8 cellular contexts compared by ENCODE assay signal in genomic region chr11:33970984-33971466, GRCh38.
DNase-seq lines count a peak whose midpoint lies in the region; ATAC-seq and TF ChIP-seq lines count a peak whose summit lies in the region.

No MANE protein-coding gene starts in this region.

- peak; percentile 80 to 84 for TF ChIP-seq CTCF in brain (conservative IDR thresholded peaks at IDR 0.05)

- no peak overlapping the region for H3K4me3 Mint-ChIP-seq in activated T-cell treated with anti-CD3 and anti-CD28 coated beads, Interleukin-2, amount 50 U/mL, for 72 hours
- H3K4me3 Mint-ChIP-seq in brain: no peak overlapping the region
- H3K4me3 Mint-ChIP-seq in stimulated activated naive B cell treated with anti-CD40 and anti-IgM and Interleukin-4, amounts not matched to agents 10 μg/mL and 1 μg/mL and 100 μg/mL, for 72 hours: no peak overlapping the region

- no peaks in the 10 kb centered on the region for H3K4me1 Mint-ChIP-seq in activated T-cell treated with anti-CD3 and anti-CD28 coated beads, Interleukin-2, amount 50 U/mL, for 72 hours (ENCODE audit: low read depth)
- peaks cover 6% of the 10 kb centered on the region for H3K4me1 Mint-ChIP-seq in brain
- peaks cover 6 to 12% of the 10 kb centered on the region in 2 donors for H3K4me1 Mint-ChIP-seq in stimulated activated naive B cell treated with anti-CD40 and anti-IgM and Interleukin-4, amounts not matched to agents 10 μg/mL and 1 μg/mL and 100 μg/mL, for 72 hours

- peak in 1 of 2 donors; percentile 35 for ATAC-seq in activated T-cell treated with anti-CD3 and anti-CD28 coated beads, Interleukin-2, amount 50 U/mL, for 72 hours (replicated peaks in 1 of 2)
- peak; percentile 65 for ATAC-seq in HG03432 (IDR thresholded peaks at IDR 0.05; ENCODE audit: unreplicated experiment)
- peak; percentile 88 to 92 for ATAC-seq in stimulated activated naive B cell treated with anti-CD40 and anti-IgM and Interleukin-4, amounts not matched to agents 10 μg/mL and 1 μg/mL and 100 μg/mL, for 72 hours (replicated peaks)
- no peak for ATAC-seq in GM18907 (IDR thresholded peaks at IDR 0.05; ENCODE audit: unreplicated experiment)

- H3K27ac Mint-ChIP-seq in activated T-cell treated with anti-CD3 and anti-CD28 coated beads, Interleukin-2, amount 50 U/mL, for 72 hours: no peak overlapping the region
- H3K27ac Mint-ChIP-seq in brain: peak overlapping the region in 3 of 5 experiments; percentile 3 to 33 (median 17)
- H3K27ac Mint-ChIP-seq in stimulated activated naive B cell treated with anti-CD40 and anti-IgM and Interleukin-4, amounts not matched to agents 10 μg/mL and 1 μg/mL and 100 μg/mL, for 72 hours: no peak overlapping the region

- H3K27me3 Mint-ChIP-seq in activated T-cell treated with anti-CD3 and anti-CD28 coated beads, Interleukin-2, amount 50 U/mL, for 72 hours (ENCODE audit: low read depth): peaks cover 36% of the 10 kb centered on the region
- peaks cover 11% of the 10 kb centered on the region for H3K27me3 Mint-ChIP-seq in brain
- H3K27me3 Mint-ChIP-seq in stimulated activated naive B cell treated with anti-CD40 and anti-IgM and Interleukin-4, amounts not matched to agents 10 μg/mL and 1 μg/mL and 100 μg/mL, for 72 hours: peaks cover 0 to 5% of the 10 kb centered on the region in 2 donors

- H3K36me3 Mint-ChIP-seq in activated T-cell treated with anti-CD3 and anti-CD28 coated beads, Interleukin-2, amount 50 U/mL, for 72 hours (ENCODE audit: insufficient read depth in 2 of 2): no peaks in the 10 kb centered on the region
- no peaks in the 10 kb centered on the region for H3K36me3 Mint-ChIP-seq in brain
- H3K36me3 Mint-ChIP-seq in stimulated activated naive B cell treated with anti-CD40 and anti-IgM and Interleukin-4, amounts not matched to agents 10 μg/mL and 1 μg/mL and 100 μg/mL, for 72 hours: no peaks in the 10 kb centered on the region

- H3K9me3 Mint-ChIP-seq in activated T-cell treated with anti-CD3 and anti-CD28 coated beads, Interleukin-2, amount 50 U/mL, for 72 hours: no peaks in the 10 kb centered on the region
- no peaks in the 10 kb centered on the region for H3K9me3 Mint-ChIP-seq in brain
- H3K9me3 Mint-ChIP-seq in stimulated activated naive B cell treated with anti-CD40 and anti-IgM and Interleukin-4, amounts not matched to agents 10 μg/mL and 1 μg/mL and 100 μg/mL, for 72 hours: no peaks in the 10 kb centered on the region

- DNase-seq in activated T-cell treated with anti-CD3 and anti-CD28 coated beads, Interleukin-2, amount 50 U/mL, for 72 hours: peak; percentile 7 to 9
- DNase-seq in activated T-cell treated with anti-CD3 and anti-CD28 coated beads for 4 hours (no peak), NCI-H748 treated with DMSO at 0.1 percent for 48 hours (lab: John Stamatoyannopoulos, UW) (peak; percentile 7), inferior parietal cortex (ENCODE audit: extremely low spot score) (peak; percentile 47)
- peak; percentile 41 for DNase-seq in stimulated activated naive B cell treated with anti-CD40 and anti-IgM and Interleukin-4, amounts not matched to agents 10 μg/mL and 1 μg/mL and 100 μg/mL, for 72 hours

Comparison
In these comparisons a context has a peak if more than half of its experiments do, and no peak if none do; other contexts are left out.
1. H3K27ac Mint-ChIP-seq: peak in brain (3 of 5); none in activated T-cell treated with anti-CD3 and anti-CD28 coated beads, Interleukin-2, amount 50 U/mL, for 72 hours (single experiment) and stimulated activated naive B cell treated with anti-CD40 and anti-IgM and Interleukin-4, amounts not matched to agents 10 μg/mL and 1 μg/mL and 100 μg/mL, for 72 hours (single experiment).